Comparison of ENCODE assay signal across 25 cellular contexts in genomic region chr2:133836220-133836619, GRCh38.
A peak's percentile ranks its signal among the peaks of the same experiment; 100 is the strongest.
DNase-seq lines count a peak whose midpoint lies in the region; ATAC-seq lines count a peak whose summit lies in the region.
"Had no signal": no experiment of that assay in that cellular context is flagged by ENCODE, and none has a peak within 500 bp of the region (broad histone marks: within the 10 kb centered on the region; RNA-seq: fewer than 3 reads in every experiment).

No MANE protein-coding gene starts in this region.

- no peaks in the 10 kb centered on the region for H3K27me3 Mint-ChIP-seq in memory B cell
- H3K27me3 Mint-ChIP-seq: activated naive CD4-positive, alpha-beta T cell treated with anti-CD3 and anti-CD28 coated beads, Interleukin-2, amount 10 ng/mL, durations not matched to agents 7 days and 5 days; stimulated activated naive CD8-positive, alpha-beta T cell treated with anti-CD3 and anti-CD28 coated beads, Interleukin-15, amount 100 ng/mL, for 72 hours had no signal

- H3K4me1 ChIP-seq in Karpas-422 (ENCODE audit: low read length) = no peaks in the 10 kb centered on the region
- H3K4me1 ChIP-seq: Caco-2, lower lobe of right lung had no signal

- no peaks in the 10 kb centered on the region for H3K9me3 Mint-ChIP-seq in memory B cell
- H3K9me3 Mint-ChIP-seq: activated naive CD4-positive, alpha-beta T cell treated with anti-CD3 and anti-CD28 coated beads, Interleukin-2, amount 10 ng/mL, durations not matched to agents 7 days and 5 days; central memory CD8-positive, alpha-beta T cell; stimulated activated naive CD8-positive, alpha-beta T cell treated with anti-CD3 and anti-CD28 coated beads, Interleukin-15, amount 100 ng/mL, for 72 hours had no signal

- peaks cover 2% of the 10 kb centered on the region for H3K4me1 Mint-ChIP-seq in memory B cell
- H3K4me1 Mint-ChIP-seq: activated naive CD4-positive, alpha-beta T cell treated with anti-CD3 and anti-CD28 coated beads, Interleukin-2, amount 10 ng/mL, durations not matched to agents 7 days and 5 days; central memory CD8-positive, alpha-beta T cell; stimulated activated naive CD8-positive, alpha-beta T cell treated with anti-CD3 and anti-CD28 coated beads, Interleukin-15, amount 100 ng/mL, for 72 hours had no signal

- no peak overlapping the region for H3K9ac ChIP-seq in Karpas-422 (ENCODE audit: low read length)

- no peaks in the 10 kb centered on the region for H3K27me3 ChIP-seq in Karpas-422 (ENCODE audit: low read length)
- H3K27me3 ChIP-seq: foreskin keratinocyte had no signal

- no peaks in the 10 kb centered on the region for H3K36me3 ChIP-seq in Karpas-422 (ENCODE audit: insufficient read depth, low read length)
- H3K36me3 ChIP-seq: lower lobe of right lung had no signal

- no peak overlapping the region for H3K4me3 Mint-ChIP-seq in memory B cell
- H3K4me3 Mint-ChIP-seq: activated naive CD4-positive, alpha-beta T cell treated with anti-CD3 and anti-CD28 coated beads, Interleukin-2, amount 10 ng/mL, durations not matched to agents 7 days and 5 days; central memory CD8-positive, alpha-beta T cell; nephron; stimulated activated naive CD8-positive, alpha-beta T cell treated with anti-CD3 and anti-CD28 coated beads, Interleukin-15, amount 100 ng/mL, for 72 hours had no signal

- H3K27ac Mint-ChIP-seq in memory B cell = no peak overlapping the region
- H3K27ac Mint-ChIP-seq: activated naive CD4-positive, alpha-beta T cell treated with anti-CD3 and anti-CD28 coated beads, Interleukin-2, amount 10 ng/mL, durations not matched to agents 7 days and 5 days; nephron had no signal

- no peak overlapping the region for H3K27ac ChIP-seq in Karpas-422 (ENCODE audit: low read length)
- H3K27ac ChIP-seq: foreskin keratinocyte, lower lobe of right lung had no signal

- no peak overlapping the region for H2AFZ ChIP-seq in Karpas-422 (ENCODE audit: low read length)

- no peak overlapping the region for H3K4me3 ChIP-seq in Karpas-422 (ENCODE audit: low read length)
- H3K4me3 ChIP-seq: lower lobe of right lung had no signal

- H4K20me1 ChIP-seq in Karpas-422 (ENCODE audit: insufficient read depth, low read depth, low read length) = no peaks in the 10 kb centered on the region

- no peaks in the 10 kb centered on the region for H3K79me2 ChIP-seq in Karpas-422 (ENCODE audit: low read length)

- no peaks in the 10 kb centered on the region for H3K9me3 ChIP-seq in Karpas-422 (ENCODE audit: low read length)
- H3K9me3 ChIP-seq: Caco-2, lower lobe of right lung had no signal

- H3K36me3 Mint-ChIP-seq in memory B cell = no peaks in the 10 kb centered on the region
- H3K36me3 Mint-ChIP-seq: activated naive CD4-positive, alpha-beta T cell treated with anti-CD3 and anti-CD28 coated beads, Interleukin-2, amount 10 ng/mL, durations not matched to agents 7 days and 5 days had no signal

- peak; percentile 65 for ATAC-seq in GM18907 (IDR thresholded peaks at IDR 0.05; ENCODE audit: unreplicated experiment)
- ATAC-seq in HG02678 (IDR thresholded peaks at IDR 0.05; ENCODE audit: unreplicated experiment) = peak; percentile 55
- ATAC-seq in memory B cell (ENCODE audit: low read depth) = peak; percentile 52
- no peak for ATAC-seq in GM21786 (IDR thresholded peaks at IDR 0.05; ENCODE audit: unreplicated experiment)
- ATAC-seq: lower lobe of right lung, Panc1 had no signal

- peak; percentile 50 for DNase-seq in Karpas-422
- DNase-seq in memory B cell (ENCODE audit: low spot score in 2 of 2) = no peak
- DNase-seq in GOT3 (lab: John Stamatoyannopoulos, UW) = no peak
- no peak for DNase-seq in GDM1 (lab: John Stamatoyannopoulos, UW)
- DNase-seq: activated naive CD4-positive, alpha-beta T cell treated with anti-CD3 and anti-CD28 coated beads, Interleukin-2, amount 10 ng/mL, durations not matched to agents 7 days and 5 days; activated T-cell treated with anti-CD3 and anti-CD28 coated beads, Interleukin-2, amount 50 U/mL, for 48 hours; aorta; Caco-2; foreskin keratinocyte; hippocampal formation; Kasumi-1; lower lobe of right lung; NCI-H1436; NCI-H2171 treated with DMSO at 0.1 percent for 48 hours; NCI-H774; stimulated activated CD4-positive, alpha-beta T cell treated with anti-CD3 and anti-CD28 coated beads, Interleukin-1b, Interleukin-23, amount 100 ng/mL, for 48 hours; stimulated activated naive CD8-positive, alpha-beta T cell treated with anti-CD3 and anti-CD28 coated beads, Interleukin-15, amount 100 ng/mL, for 72 hours; T-helper 9 cell; trophoblast cell had no signal

- H3K4me2 ChIP-seq in Karpas-422 (ENCODE audit: low read depth, low read length, poor library complexity, severe bottlenecking) = no peak overlapping the region

- no peaks in the 10 kb centered on the region for H3K9me2 ChIP-seq in Karpas-422 (replicated peaks; ENCODE audit: insufficient read depth, low read length)
